In the genomic region with DNA sequence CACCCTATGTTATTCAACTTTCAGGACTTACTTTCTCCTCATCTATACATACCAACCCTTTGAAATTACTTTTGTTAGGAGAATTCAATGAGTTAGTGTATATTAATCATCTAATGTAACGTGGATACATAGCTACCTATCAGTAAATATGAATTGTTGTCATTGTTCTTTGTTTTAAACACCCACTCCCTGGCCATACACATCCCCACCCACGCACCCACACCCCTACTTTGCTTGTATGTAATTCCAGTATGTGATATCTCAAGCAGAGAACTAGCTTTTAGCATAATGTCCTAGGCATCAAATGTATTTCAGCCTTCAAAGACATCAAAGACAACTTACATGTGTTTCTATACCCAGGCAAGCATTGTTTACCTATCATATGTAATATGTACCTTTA, we compare ENCODE assay signal across 1 cellular context.
TF ChIP-seq lines count a peak whose summit lies in the region.

No MANE protein-coding gene starts in this region.

TF ChIP-seq in IMR-90, 13 proteins besides CTCF, POLR2A, EP300 and RAD21 (continued from another document):
- TF ChIP-seq, protein P1, sequence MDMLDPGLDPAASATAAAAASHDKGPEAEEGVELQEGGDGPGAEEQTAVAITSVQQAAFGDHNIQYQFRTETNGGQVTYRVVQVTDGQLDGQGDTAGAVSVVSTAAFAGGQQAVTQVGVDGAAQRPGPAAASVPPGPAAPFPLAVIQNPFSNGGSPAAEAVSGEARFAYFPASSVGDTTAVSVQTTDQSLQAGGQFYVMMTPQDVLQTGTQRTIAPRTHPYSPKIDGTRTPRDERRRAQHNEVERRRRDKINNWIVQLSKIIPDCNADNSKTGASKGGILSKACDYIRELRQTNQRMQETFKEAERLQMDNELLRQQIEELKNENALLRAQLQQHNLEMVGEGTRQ (IDR thresholded peaks at IDR 0.05; ENCODE audit: low read depth, low read length): no peak
- TF ChIP-seq MXI1 (IDR thresholded peaks at IDR 0.05; ENCODE audit: borderline replicate concordance, low read depth, low read length) (no peak), NFE2L2 (IDR thresholded peaks at IDR 0.05; ENCODE audit: low read depth, low read length) (no peak), RCOR1 (IDR thresholded peaks at IDR 0.05; ENCODE audit: insufficient replicate concordance, low read length) (no peak), SMC3 (IDR thresholded peaks at IDR 0.05; ENCODE audit: low read depth, low read length) (no peak), FOS (IDR thresholded peaks at IDR 0.05; ENCODE audit: low read depth, low read length) (no peak)
- TF ChIP-seq, protein P2, sequence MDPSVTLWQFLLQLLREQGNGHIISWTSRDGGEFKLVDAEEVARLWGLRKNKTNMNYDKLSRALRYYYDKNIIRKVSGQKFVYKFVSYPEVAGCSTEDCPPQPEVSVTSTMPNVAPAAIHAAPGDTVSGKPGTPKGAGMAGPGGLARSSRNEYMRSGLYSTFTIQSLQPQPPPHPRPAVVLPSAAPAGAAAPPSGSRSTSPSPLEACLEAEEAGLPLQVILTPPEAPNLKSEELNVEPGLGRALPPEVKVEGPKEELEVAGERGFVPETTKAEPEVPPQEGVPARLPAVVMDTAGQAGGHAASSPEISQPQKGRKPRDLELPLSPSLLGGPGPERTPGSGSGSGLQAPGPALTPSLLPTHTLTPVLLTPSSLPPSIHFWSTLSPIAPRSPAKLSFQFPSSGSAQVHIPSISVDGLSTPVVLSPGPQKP (IDR thresholded peaks at IDR 0.05; ENCODE audit: borderline replicate concordance, low read depth, low read length): no peak
